ENCODE assay signal across 25 cellular contexts in the genomic region with DNA sequence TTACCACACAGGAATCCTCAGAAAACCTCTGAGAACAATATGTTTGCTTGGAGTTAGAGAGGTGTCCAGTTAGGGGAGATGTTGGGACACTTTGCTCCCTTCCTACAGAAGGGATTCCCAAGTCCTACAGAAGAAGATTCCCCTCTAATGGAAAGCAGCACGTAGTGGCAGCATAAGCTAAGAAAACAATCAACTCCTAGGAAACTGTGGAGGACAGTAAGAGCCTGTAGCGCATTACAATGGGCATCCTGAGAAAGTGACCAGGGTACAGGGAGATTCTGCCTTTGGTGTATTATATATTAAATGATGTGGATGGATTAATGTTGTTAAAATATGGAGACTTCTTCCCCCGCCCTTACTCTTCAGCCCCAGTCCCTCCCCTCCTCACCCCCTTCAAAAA.
"Had no signal": no experiment of that assay in that cellular context is flagged by ENCODE, and none has a peak within 500 bp of the region (broad histone marks: within the 10 kb centered on the region; RNA-seq: fewer than 3 reads in every experiment).

No MANE protein-coding gene starts in this region.

- H3K27me3 Mint-ChIP-seq: naive thymus-derived CD4-positive, alpha-beta T cell; progenitor cell of endocrine pancreas; stimulated activated naive B cell treated with anti-CD40 and anti-IgM and Interleukin-4, amounts not matched to agents 10 μg/mL and 1 μg/mL and 100 μg/mL, for 72 hours; stimulated activated naive CD8-positive, alpha-beta T cell treated with anti-CD3 and anti-CD28 coated beads, Interleukin-15, Interleukin-2, amounts not matched to agents 100 ng/mL and 50 ng/mL, for 24 hours had no signal

- H3K4me1 ChIP-seq: foreskin keratinocyte, neural progenitor cell, parathyroid adenoma, uterus had no signal

- H3K4me1 Mint-ChIP-seq: mesothelial cell of epicardium, nephron, neural progenitor cell had no signal

- H3K9ac ChIP-seq: neural progenitor cell, parathyroid adenoma had no signal

- H3K27ac Mint-ChIP-seq: mesothelial cell of epicardium; nephron; neural progenitor cell; progenitor cell of endocrine pancreas; stimulated activated naive CD8-positive, alpha-beta T cell treated with anti-CD3 and anti-CD28 coated beads, Interleukin-15, Interleukin-2, amounts not matched to agents 100 ng/mL and 50 ng/mL, for 24 hours had no signal

- H2AFZ ChIP-seq: neural progenitor cell, parathyroid adenoma had no signal

- H3K36me3 ChIP-seq: esophagus muscularis mucosa, gastroesophageal sphincter, heart right ventricle, lower lobe of right lung, neural progenitor cell, thoracic aorta, tibial nerve, upper lobe of right lung, uterus had no signal

- H3K79me2 ChIP-seq: parathyroid adenoma had no signal

- H3K9me3 Mint-ChIP-seq: mesothelial cell of epicardium; naive thymus-derived CD4-positive, alpha-beta T cell; nephron; neural progenitor cell; stimulated activated naive B cell treated with anti-CD40 and anti-IgM and Interleukin-4, amounts not matched to agents 10 μg/mL and 1 μg/mL and 100 μg/mL, for 72 hours; stimulated activated naive CD8-positive, alpha-beta T cell treated with anti-CD3 and anti-CD28 coated beads, Interleukin-15, Interleukin-2, amounts not matched to agents 100 ng/mL and 50 ng/mL, for 24 hours had no signal

- H3K9me3 ChIP-seq: esophagus muscularis mucosa, gastroesophageal sphincter, heart right ventricle, lower lobe of right lung, mucosa of descending colon, thoracic aorta, tibial nerve, upper lobe of right lung, uterus had no signal

- H3K27me3 ChIP-seq: esophagus muscularis mucosa, foreskin keratinocyte, gastroesophageal sphincter, heart right ventricle, neural progenitor cell, tibial nerve, upper lobe of right lung, uterus had no signal

- H3K4me2 ChIP-seq: neural progenitor cell had no signal

- H3K4me3 ChIP-seq: coronary artery, esophagus muscularis mucosa, gastroesophageal sphincter, heart right ventricle, lower lobe of right lung, mucosa of descending colon, neural progenitor cell, thoracic aorta, tibial nerve, upper lobe of right lung, uterus had no signal

- ATAC-seq: foreskin keratinocyte; gastroesophageal sphincter; heart right ventricle; left ventricle myocardium superior; lower lobe of right lung; mucosa of descending colon; naive thymus-derived CD4-positive, alpha-beta T cell; sciatic nerve; stimulated activated naive B cell treated with anti-CD40 and anti-IgM and Interleukin-4, amounts not matched to agents 10 μg/mL and 1 μg/mL and 100 μg/mL, for 72 hours; upper lobe of right lung had no signal

- DNase-seq: dermis blood vessel endothelial cell; effector memory CD4-positive, alpha-beta T cell; foreskin keratinocyte; heart right ventricle; hippocampal formation; left ventricle myocardium superior; lower lobe of right lung; mucosa of descending colon; naive thymus-derived CD4-positive, alpha-beta T cell; stimulated activated CD4-positive, alpha-beta T cell treated with anti-CD3 and anti-CD28 coated beads, Interleukin-4, amount 100 ng/mL, for 4 hours; stimulated activated naive B cell treated with anti-CD40 and anti-IgM and Interleukin-4, amounts not matched to agents 10 μg/mL and 1 μg/mL and 100 μg/mL, for 72 hours; upper lobe of right lung; uterus had no signal

- H3K36me3 Mint-ChIP-seq: mesothelial cell of epicardium; neural progenitor cell; stimulated activated naive B cell treated with anti-CD40 and anti-IgM and Interleukin-4, amounts not matched to agents 10 μg/mL and 1 μg/mL and 100 μg/mL, for 72 hours had no signal

- H3K27ac ChIP-seq: coronary artery, esophagus muscularis mucosa, foreskin keratinocyte, gastroesophageal sphincter, heart right ventricle, lower lobe of right lung, neural progenitor cell, parathyroid adenoma, thoracic aorta, tibial nerve, upper lobe of right lung, uterus had no signal

- H3K4me3 Mint-ChIP-seq: mesothelial cell of epicardium; naive thymus-derived CD4-positive, alpha-beta T cell; nephron; neural progenitor cell; stimulated activated naive B cell treated with anti-CD40 and anti-IgM and Interleukin-4, amounts not matched to agents 10 μg/mL and 1 μg/mL and 100 μg/mL, for 72 hours; stimulated activated naive CD8-positive, alpha-beta T cell treated with anti-CD3 and anti-CD28 coated beads, Interleukin-15, Interleukin-2, amounts not matched to agents 100 ng/mL and 50 ng/mL, for 24 hours had no signal
